In the genomic region with DNA sequence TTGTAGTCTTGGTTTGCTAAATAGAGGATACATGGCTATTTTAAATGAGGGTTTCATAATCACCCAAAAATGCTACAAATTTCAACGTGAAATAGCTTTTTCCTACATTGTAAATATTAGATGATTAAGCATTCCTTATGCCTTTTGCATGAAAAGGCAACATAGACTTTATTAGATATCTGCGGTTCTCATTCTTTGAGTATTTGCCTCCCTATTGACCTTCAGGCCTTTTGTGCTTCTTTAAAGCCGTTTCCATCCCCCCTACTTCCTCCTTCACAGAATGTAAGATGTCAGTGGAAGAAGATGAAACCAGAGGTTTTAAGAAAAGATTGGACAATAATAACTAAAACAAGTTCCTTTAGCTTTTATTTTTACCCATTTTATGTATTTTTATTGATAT, we compare ENCODE assay signal across 10 cellular contexts.
DNase-seq lines count a peak whose midpoint lies in the region; ATAC-seq and TF ChIP-seq lines count a peak whose summit lies in the region.
"Had no signal": no experiment of that assay in that cellular context is flagged by ENCODE, and none has a peak within 500 bp of the region (broad histone marks: within the 10 kb centered on the region; RNA-seq: fewer than 3 reads in every experiment).

No MANE protein-coding gene starts in this region.

- CTCF ChIA-PET in CD8-positive, alpha-beta memory T cell (lab: Charles Lee), result interaction anchor here (1.0 to 4.9 kb wide), 8 partner anchors 9 to 342 kb away, joined by 3 to 38 read pairs (median 4); a partner anchor contains a TSS

- no peaks in the 10 kb centered on the region for H3K36me3 ChIP-seq in CD8-positive, alpha-beta memory T cell (ENCODE audit: insufficient read depth, low read length)
- H3K36me3 ChIP-seq in mesenchymal stem cell (ENCODE audit: control insufficient read depth in 1 of 2, insufficient read depth in 2 of 2, low read depth in 1 of 2, low read length in 2 of 2) (no peaks in the 10 kb centered on the region), adrenal gland (replicated peaks in 1 of 2) (no peaks in the 10 kb centered on the region)
- H3K36me3 ChIP-seq: thoracic aorta had no signal

- no peak overlapping the region for H3K14ac ChIP-seq in mesenchymal stem cell (ENCODE audit: low read length in 2 of 2)

- POLR2A ChIA-PET in CD8-positive, alpha-beta memory T cell (lab: Charles Lee), result interaction anchor here (0.7 to 2.9 kb wide), 5 partner anchors 13 to 19 kb away, joined by 3 to 11 read pairs (median 4); no protein-coding TSS in a partner anchor

- no peak overlapping the region for H3K4me2 ChIP-seq in mesenchymal stem cell (ENCODE audit: low read length, poor library complexity, severe bottlenecking)

- H3K18ac ChIP-seq in mesenchymal stem cell (ENCODE audit: low read depth in 1 of 2, low read length in 2 of 2), result no peak overlapping the region

- peak overlapping the region; percentile 91 for H3K27ac ChIP-seq in CD8-positive, alpha-beta memory T cell (ENCODE audit: low read depth, low read length)
- H3K27ac ChIP-seq in HL-60 (replicated peaks) (peak overlapping the region; percentile 75), mesenchymal stem cell (ENCODE audit: low read length, poor library complexity, severe bottlenecking) (no peak overlapping the region), adrenal gland (no peak overlapping the region)
- H3K27ac ChIP-seq: thoracic aorta had no signal

- H2BK120ac ChIP-seq in mesenchymal stem cell (ENCODE audit: low read depth, low read length), result no peak overlapping the region

- peaks cover 7 to 43% (median 31%) of the 10 kb centered on the region in 3 donors for H3K36me3 Mint-ChIP-seq in CD8-positive, alpha-beta memory T cell
- H3K36me3 Mint-ChIP-seq in activated T-helper 17 cell treated with anti-CD3 and anti-CD28 coated beads, Interleukin-2, amount 50 U/mL, for 72 hours (ENCODE audit: low read depth), result no peaks in the 10 kb centered on the region

- no peak overlapping the region for H2BK5ac ChIP-seq in mesenchymal stem cell (ENCODE audit: low read depth, low read length, poor library complexity, severe bottlenecking)

- intact Hi-C loops in adrenal gland (cut with DNase I), result no loop called here

- H3K27me3 ChIP-seq in CD8-positive, alpha-beta memory T cell (ENCODE audit: insufficient read depth, low read length, poor library complexity, severe bottlenecking), result no peaks in the 10 kb centered on the region
- no peaks in the 10 kb centered on the region for H3K27me3 ChIP-seq in HL-60 (ENCODE audit: insufficient read depth, poor library complexity, severe bottlenecking)
- H3K27me3 ChIP-seq in mesenchymal stem cell (ENCODE audit: control insufficient read depth in 1 of 2, insufficient read depth in 1 of 2, low read length in 2 of 2), result no peaks in the 10 kb centered on the region
- no peaks in the 10 kb centered on the region for H3K27me3 ChIP-seq in adrenal gland

- ATAC-seq in activated T-helper 17 cell treated with anti-CD3 and anti-CD28 coated beads, Interleukin-2, amount 50 U/mL, for 72 hours (replicated peaks), result no peak
- ATAC-seq in GM18858 (IDR thresholded peaks at IDR 0.05; ENCODE audit: unreplicated experiment), result no peak

- H3K79me1 ChIP-seq in mesenchymal stem cell (replicated peaks; ENCODE audit: low read length, poor library complexity, severe bottlenecking), result no peaks in the 10 kb centered on the region

- no peak overlapping the region for H3K9ac ChIP-seq in mesenchymal stem cell (ENCODE audit: low read length)

- no peak for TF ChIP-seq POLR2A in adrenal gland (IDR thresholded peaks at IDR 0.05)

- H2AFZ ChIP-seq in mesenchymal stem cell (ENCODE audit: low read depth, low read length), result no peak overlapping the region

- peak overlapping the region; percentile 94 to 100 (median 98) for H3K27ac Mint-ChIP-seq in CD8-positive, alpha-beta memory T cell
- peak overlapping the region; percentile 80 for H3K27ac Mint-ChIP-seq in activated T-helper 17 cell treated with anti-CD3 and anti-CD28 coated beads, Interleukin-2, amount 50 U/mL, for 72 hours

- H2BK12ac ChIP-seq in mesenchymal stem cell (ENCODE audit: low read length in 2 of 2), result no peak overlapping the region

- no peak overlapping the region for H2BK15ac ChIP-seq in mesenchymal stem cell (ENCODE audit: low read depth, poor library complexity, severe bottlenecking)

- H3K4me3 ChIP-seq in CD8-positive, alpha-beta memory T cell (ENCODE audit: low read length), result peak overlapping the region; percentile 56
- H3K4me3 ChIP-seq in HL-60 (replicated peaks; ENCODE audit: insufficient read depth, low read length), result no peak overlapping the region
- no peak overlapping the region for H3K4me3 ChIP-seq in mesenchymal stem cell (ENCODE audit: insufficient read depth in 1 of 2, low read depth in 1 of 2, low read length in 2 of 2)
- no peak overlapping the region for H3K4me3 ChIP-seq in adrenal gland
- H3K4me3 ChIP-seq: thoracic aorta had no signal

- H3K23ac ChIP-seq in mesenchymal stem cell (ENCODE audit: low read length in 2 of 2), result no peak overlapping the region

- TF ChIP-seq CTCF in HL-60 (IDR thresholded peaks at IDR 0.05; ENCODE audit: insufficient read depth, low read length), result no peak
- TF ChIP-seq CTCF in adrenal gland (IDR thresholded peaks at IDR 0.05), result no peak

- no peak overlapping the region for H4K8ac ChIP-seq in mesenchymal stem cell (ENCODE audit: low read length)

- H3K4me1 Mint-ChIP-seq in CD8-positive, alpha-beta memory T cell, result peaks cover 71 to 86% (median 81%) of the 10 kb centered on the region in 3 donors
- H3K4me1 Mint-ChIP-seq in activated T-helper 17 cell treated with anti-CD3 and anti-CD28 coated beads, Interleukin-2, amount 50 U/mL, for 72 hours, result peaks cover 24% of the 10 kb centered on the region

- no CpG with 5 or more reads among the region's 3 CpGs for WGBS in mesenchymal stem cell
- WGBS in adrenal gland, 4 donors, result 54 to 61% (median 59%) methylated on average over 3 of the region's 3 CpGs

- peaks cover 65% of the 10 kb centered on the region for H3K4me1 ChIP-seq in CD8-positive, alpha-beta memory T cell (ENCODE audit: insufficient read depth, low read length)
- H3K4me1 ChIP-seq in mesenchymal stem cell (ENCODE audit: control insufficient read depth, insufficient read depth, low read depth, low read length) (no peaks in the 10 kb centered on the region), adrenal gland (replicated peaks in 1 of 2) (no peaks in the 10 kb centered on the region)

- H3K9me3 Mint-ChIP-seq in CD8-positive, alpha-beta memory T cell, result peaks cover 9 to 30% (median 16%) of the 10 kb centered on the region in 5 donors
- peaks cover 5% of the 10 kb centered on the region for H3K9me3 Mint-ChIP-seq in activated T-helper 17 cell treated with anti-CD3 and anti-CD28 coated beads, Interleukin-2, amount 50 U/mL, for 72 hours

- no peak overlapping the region for H3K4ac ChIP-seq in mesenchymal stem cell (ENCODE audit: low read depth in 1 of 2, low read length in 2 of 2)

- no peaks in the 10 kb centered on the region for H3K27me3 Mint-ChIP-seq in CD8-positive, alpha-beta memory T cell
- no peaks in the 10 kb centered on the region for H3K27me3 Mint-ChIP-seq in activated T-helper 17 cell treated with anti-CD3 and anti-CD28 coated beads, Interleukin-2, amount 50 U/mL, for 72 hours

- DNase-seq in CD8-positive, alpha-beta memory T cell, result no peak
- DNase-seq in HL-60 (ENCODE audit: low read depth in 1 of 2, low spot score in 1 of 2) (no peak), mesenchymal stem cell (peak; percentile 37), ecto neural progenitor cell (ENCODE audit: low spot score) (no peak), retina (no peak), adrenal gland (no peak)
- DNase-seq: left cardiac atrium had no signal

- peak overlapping the region; percentile 70 to 89 (median 83) for H3K4me3 Mint-ChIP-seq in CD8-positive, alpha-beta memory T cell
- H3K4me3 Mint-ChIP-seq in activated T-helper 17 cell treated with anti-CD3 and anti-CD28 coated beads, Interleukin-2, amount 50 U/mL, for 72 hours, result peak overlapping the region; percentile 64

- H4K91ac ChIP-seq in mesenchymal stem cell (ENCODE audit: low read length), result no peak overlapping the region

- H3K9me3 ChIP-seq in CD8-positive, alpha-beta memory T cell (ENCODE audit: low read length), result no peaks in the 10 kb centered on the region
- no peaks in the 10 kb centered on the region for H3K9me3 ChIP-seq in mesenchymal stem cell (ENCODE audit: control insufficient read depth, low read length)
- no peaks in the 10 kb centered on the region for H3K9me3 ChIP-seq in adrenal gland (replicated peaks in 1 of 3)
- H3K9me3 ChIP-seq: thoracic aorta had no signal

- H2AK5ac ChIP-seq in mesenchymal stem cell (ENCODE audit: low read length, severe bottlenecking), result no peak overlapping the region

Comparison
In these comparisons a context has a peak if more than half of its experiments do, and no peak if none do; other contexts are left out.
1. H3K27ac ChIP-seq: peak in CD8-positive, alpha-beta memory T cell (single experiment) and HL-60 (single experiment); none in mesenchymal stem cell (single experiment) and adrenal gland (0 of 5).